In the genomic region with DNA sequence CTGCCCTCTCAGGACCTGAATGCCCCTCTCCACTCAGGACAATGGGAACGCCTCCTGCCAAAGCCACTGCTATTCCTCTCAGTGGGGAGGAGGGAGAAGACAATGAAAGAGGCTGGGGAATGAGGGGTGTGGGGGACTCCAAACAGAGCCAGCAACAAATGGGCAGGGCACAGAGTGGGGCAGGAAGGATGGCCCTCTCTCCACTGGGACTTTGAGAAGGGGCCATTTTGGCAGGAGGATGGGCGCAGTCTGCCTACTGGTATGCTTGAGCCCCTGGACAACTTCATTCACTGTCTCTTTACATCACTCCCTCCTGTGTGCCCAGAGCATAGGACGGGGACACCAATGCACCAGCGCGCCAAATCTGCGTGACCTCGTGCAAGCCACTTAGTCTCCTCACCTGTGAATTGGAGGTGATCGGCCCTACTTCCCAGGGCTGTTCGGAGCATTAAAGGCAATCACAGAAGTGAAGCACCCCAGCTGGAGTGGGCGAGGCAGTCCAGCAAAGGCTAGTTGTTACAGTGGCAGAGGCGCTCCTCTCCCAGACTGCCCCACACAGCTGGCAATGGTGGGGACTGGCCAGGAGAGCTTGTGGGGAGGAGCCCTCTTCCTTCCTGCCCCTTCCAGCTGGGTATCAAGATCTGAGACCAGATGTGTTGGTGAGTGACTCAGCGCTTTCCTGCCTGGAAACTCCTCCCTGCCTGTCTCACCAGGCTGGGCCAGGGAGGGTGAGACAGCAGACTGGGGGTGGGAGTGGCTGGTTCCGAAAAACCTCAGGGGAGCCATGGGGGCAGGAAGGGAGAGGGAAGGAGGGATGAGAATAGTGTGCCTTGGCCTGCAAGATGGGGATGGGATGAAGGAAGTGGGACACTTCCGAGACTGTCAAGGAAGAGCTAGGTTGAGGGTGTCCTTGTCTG, we compare ENCODE assay signal across 10 cellular contexts. TPM values are rescaled to one million over a fixed set of nuclear protein-coding genes. Genes with fewer than 3 reads are reported as not detected.
DNase-seq lines count a peak whose midpoint lies in the region; ATAC-seq, FAIRE-seq and TF ChIP-seq lines count a peak whose summit lies in the region.
"Had no signal": no experiment of that assay in that cellular context is flagged by ENCODE, and none has a peak within 500 bp of the region (broad histone marks: within the 10 kb centered on the region; RNA-seq: fewer than 3 reads in every experiment).

No MANE protein-coding gene starts in this region.

- no peaks in the 10 kb centered on the region for H3K9me3 Mint-ChIP-seq in activated naive CD4-positive, alpha-beta T cell treated with anti-CD3 and anti-CD28 coated beads for 36 hours
- H3K9me3 Mint-ChIP-seq in chondrocyte (ENCODE audit: low read depth) = no peaks in the 10 kb centered on the region
- H3K9me3 Mint-ChIP-seq: stimulated activated naive CD8-positive, alpha-beta T cell treated with anti-CD3 and anti-CD28 coated beads, Interleukin-15, Interleukin-2, amounts not matched to agents 100 ng/mL and 50 ng/mL, for 24 hours had no signal

- no peak overlapping the region for H3K27ac Mint-ChIP-seq in activated naive CD4-positive, alpha-beta T cell treated with anti-CD3 and anti-CD28 coated beads for 36 hours
- peak overlapping the region; percentile 92 for H3K27ac Mint-ChIP-seq in chondrocyte (ENCODE audit: unreplicated experiment)
- H3K27ac Mint-ChIP-seq: stimulated activated naive CD8-positive, alpha-beta T cell treated with anti-CD3 and anti-CD28 coated beads, Interleukin-15, Interleukin-2, amounts not matched to agents 100 ng/mL and 50 ng/mL, for 24 hours had no signal

- H3K9me3 ChIP-seq in mucosa of descending colon = no peaks in the 10 kb centered on the region
- no peaks in the 10 kb centered on the region for H3K9me3 ChIP-seq in WERI-Rb-1 (ENCODE audit: severe bottlenecking)
- H3K9me3 ChIP-seq: ascending aorta had no signal

- peak; percentile 67 for DNase-seq in activated naive CD4-positive, alpha-beta T cell treated with anti-CD3 and anti-CD28 coated beads for 36 hours
- no peak for DNase-seq in activated naive CD4-positive, alpha-beta T cell treated with anti-CD3 and anti-CD28 coated beads, Interleukin-2, amount 50 U/mL, for 16 hours
- peak; percentile 87 for DNase-seq in RCC 7860 (ENCODE audit: low spot score)
- no peak for DNase-seq in chondrocyte (ENCODE audit: low spot score)
- peak in 2 of 3 donors; percentile 59 to 67 for DNase-seq in mucosa of descending colon
- DNase-seq in WERI-Rb-1 = no peak

- H3K4me1 Mint-ChIP-seq in activated naive CD4-positive, alpha-beta T cell treated with anti-CD3 and anti-CD28 coated beads for 36 hours (ENCODE audit: low read depth) = peaks cover 10% of the 10 kb centered on the region
- peaks cover 23% of the 10 kb centered on the region for H3K4me1 Mint-ChIP-seq in chondrocyte (ENCODE audit: low read depth)

- no peak overlapping the region for H3K4me3 Mint-ChIP-seq in activated naive CD4-positive, alpha-beta T cell treated with anti-CD3 and anti-CD28 coated beads for 36 hours
- no peak overlapping the region for H3K4me3 Mint-ChIP-seq in chondrocyte (ENCODE audit: unreplicated experiment)
- H3K4me3 Mint-ChIP-seq: stimulated activated naive CD8-positive, alpha-beta T cell treated with anti-CD3 and anti-CD28 coated beads, Interleukin-15, Interleukin-2, amounts not matched to agents 100 ng/mL and 50 ng/mL, for 24 hours had no signal

- CTCF ChIA-PET in activated naive CD4-positive, alpha-beta T cell treated with anti-CD3 and anti-CD28 coated beads for 36 hours (lab: Charles Lee) = interaction anchor here (0.7 to 1.7 kb wide), 4 partner anchors 12 to 78 kb away, joined by 3 to 14 read pairs (median 5); no protein-coding TSS in a partner anchor

- H3K36me3 ChIP-seq in mucosa of descending colon (ENCODE audit: low read depth) = no peaks in the 10 kb centered on the region
- no peaks in the 10 kb centered on the region for H3K36me3 ChIP-seq in WERI-Rb-1
- H3K36me3 ChIP-seq: ascending aorta had no signal

- H3K4me3 ChIP-seq in mucosa of descending colon (no peak overlapping the region), WERI-Rb-1 (ENCODE audit: low read depth, low read length) (no peak overlapping the region)
- H3K4me3 ChIP-seq: ascending aorta had no signal

- H3K27me3 ChIP-seq in WERI-Rb-1 (ENCODE audit: insufficient read depth, low read depth, severe bottlenecking) = no peaks in the 10 kb centered on the region
- H3K27me3 ChIP-seq: ascending aorta had no signal

- intact Hi-C loops in activated naive CD4-positive, alpha-beta T cell treated with anti-CD3 and anti-CD28 coated beads for 36 hours (cut with micrococcal nuclease) = no loop called here
- intact Hi-C loops in mucosa of descending colon (cut with DNase I, micrococcal nuclease) = no loop called here

- H3K27ac ChIP-seq in WERI-Rb-1 = no peak overlapping the region
- H3K27ac ChIP-seq: ascending aorta had no signal

- H3K27me3 Mint-ChIP-seq in activated naive CD4-positive, alpha-beta T cell treated with anti-CD3 and anti-CD28 coated beads for 36 hours (ENCODE audit: low read depth) = peaks cover 7% of the 10 kb centered on the region
- no peaks in the 10 kb centered on the region for H3K27me3 Mint-ChIP-seq in chondrocyte (ENCODE audit: low read depth)

- FAIRE-seq in RCC 7860 (lab: Jason Lieb, UNC) = peak; percentile 91

- H3K36me3 Mint-ChIP-seq in activated naive CD4-positive, alpha-beta T cell treated with anti-CD3 and anti-CD28 coated beads for 36 hours (ENCODE audit: low read depth) = no peaks in the 10 kb centered on the region
- no peaks in the 10 kb centered on the region for H3K36me3 Mint-ChIP-seq in chondrocyte (ENCODE audit: low read depth)

- H3K4me1 ChIP-seq in mucosa of descending colon (ENCODE audit: low read depth) = peaks cover 12% of the 10 kb centered on the region
- H3K4me1 ChIP-seq: ascending aorta had no signal

- TF ChIP-seq CTCF in chondrocyte (IDR thresholded peaks at IDR 0.05) (no peak), mucosa of descending colon (IDR thresholded peaks at IDR 0.05) (no peak), WERI-Rb-1 (IDR thresholded peaks at IDR 0.05; ENCODE audit: low read depth, low read length) (no peak)

- peak; percentile 92 for ATAC-seq in mucosa of descending colon
- ATAC-seq in GM19452 (IDR thresholded peaks at IDR 0.05; ENCODE audit: unreplicated experiment) = no peak
- no peak for ATAC-seq in GM18519 (IDR thresholded peaks at IDR 0.05; ENCODE audit: low FRiP score, unreplicated experiment)

RNA-seq across cellular contexts. Expression of a gene that starts 22.4 kb away (rescaled TPM):
- not detected for total RNA-seq in activated naive CD4-positive, alpha-beta T cell treated with anti-CD3 and anti-CD28 coated beads for 36 hours
- total RNA-seq in chondrocyte (66.8 to 72.5 TPM (median 71.8 TPM) in 3 replicates), mucosa of descending colon (10 to 100 TPM; 14.3 to 19.2 (median 14.6) TPM)

Comparison
In these comparisons a context has a peak if more than half of its experiments do, and no peak if none do; other contexts are left out.
1. DNase-seq: peak in activated naive CD4-positive, alpha-beta T cell treated with anti-CD3 and anti-CD28 coated beads for 36 hours (single experiment), RCC 7860 (single experiment) and mucosa of descending colon (2 of 3); none in activated naive CD4-positive, alpha-beta T cell treated with anti-CD3 and anti-CD28 coated beads, Interleukin-2, amount 50 U/mL, for 16 hours (single experiment), chondrocyte (single experiment) and WERI-Rb-1 (single experiment).
2. RNA of a gene that starts 22.4 kb away (total RNA-seq): 66.8 to 72.5 TPM in chondrocyte and 14.3 to 19.2 TPM in mucosa of descending colon; not detected in activated naive CD4-positive, alpha-beta T cell treated with anti-CD3 and anti-CD28 coated beads for 36 hours; every median in the first group is over 10 times any median in the second.